Comparison of ENCODE assay signal across 36 cellular contexts in the genomic region with DNA sequence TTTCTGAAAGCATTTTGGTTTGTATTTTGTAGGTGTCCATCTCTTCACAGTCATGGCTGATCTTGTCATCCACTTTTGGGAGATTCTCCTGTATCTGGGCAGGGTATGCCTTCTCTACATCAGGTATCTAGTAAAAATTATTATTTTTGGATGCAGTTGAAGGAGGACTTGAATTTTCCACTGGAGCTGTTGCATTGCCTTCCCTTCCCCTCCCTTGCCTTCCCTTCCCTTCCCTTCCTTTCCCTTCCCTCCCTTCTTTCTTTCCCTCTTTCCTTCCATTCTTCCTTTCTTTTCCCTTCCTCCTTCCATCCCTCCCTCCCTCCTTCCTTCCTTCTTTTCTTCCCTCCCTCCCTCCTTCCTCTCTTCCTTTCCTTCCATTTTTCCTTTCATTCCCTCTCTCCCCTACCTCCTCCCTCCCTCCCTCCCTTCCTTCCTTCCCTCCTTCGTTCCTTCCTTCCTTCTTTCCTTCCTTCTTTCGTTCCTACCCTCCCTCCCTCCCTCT. TPM values are rescaled to one million over a fixed set of nuclear protein-coding genes. Genes with fewer than 3 reads are reported as not detected.
"Had no signal": no experiment of that assay in that cellular context is flagged by ENCODE, and none has a peak within 500 bp of the region (broad histone marks: within the 10 kb centered on the region; RNA-seq: fewer than 3 reads in every experiment).

No MANE protein-coding gene starts in this region.

- H3K4me1 ChIP-seq: ascending aorta, breast epithelium, colonic mucosa had no signal

- H3K9me3 ChIP-seq: ascending aorta, breast epithelium, colonic mucosa, esophagus squamous epithelium, gastroesophageal sphincter, heart right ventricle had no signal

- H3K27me3 ChIP-seq: ascending aorta, breast epithelium, cardiac muscle cell, colonic mucosa, esophagus squamous epithelium, gastroesophageal sphincter, heart right ventricle had no signal

- H3K27ac ChIP-seq: ascending aorta, breast epithelium, cardiac muscle cell, colonic mucosa, epithelial cell of prostate, esophagus squamous epithelium, gastroesophageal sphincter, heart right ventricle had no signal

- H3K4me3 Mint-ChIP-seq: activated CD8-positive, alpha-beta memory T cell treated with anti-CD3 and anti-CD28 coated beads, Interleukin-2, amount 10 ng/mL, durations not matched to agents 7 days and 5 days; activated CD8-positive, alpha-beta T cell treated with anti-CD3 and anti-CD28 coated beads for 36 hours; activated naive CD4-positive, alpha-beta T cell treated with anti-CD3 and anti-CD28 coated beads, Interleukin-2, amount 10 ng/mL, durations not matched to agents 7 days and 5 days; activated naive CD8-positive, alpha-beta T cell treated with anti-CD3 and anti-CD28 coated beads, Interleukin-2, amount 10 ng/mL, durations not matched to agents 7 days and 5 days; activated T-helper 1 cell treated with anti-CD3 and anti-CD28 coated beads, Interleukin-12 subunit alpha, Interleukin-12 subunit beta, Interleukin-2, Interleukin-4 antibody, amounts not matched to agents 30 ng/mL and 10 ng/mL and 1 ng/mL, durations not matched to agents 14 hours and 24 hours and 36 hours; brain had no signal

- H3K36me3 Mint-ChIP-seq: activated CD8-positive, alpha-beta memory T cell treated with anti-CD3 and anti-CD28 coated beads, Interleukin-2, amount 10 ng/mL, durations not matched to agents 7 days and 5 days; activated naive CD4-positive, alpha-beta T cell treated with anti-CD3 and anti-CD28 coated beads, Interleukin-2, amount 10 ng/mL, durations not matched to agents 7 days and 5 days; activated naive CD4-positive, alpha-beta T cell treated with anti-CD3 and anti-CD28 coated beads, Interleukin-2, amount 50 U/mL, for 72 hours; activated naive CD8-positive, alpha-beta T cell treated with anti-CD3 and anti-CD28 coated beads, Interleukin-2, amount 10 ng/mL, durations not matched to agents 7 days and 5 days; brain had no signal

- H3K27ac Mint-ChIP-seq: activated CD8-positive, alpha-beta memory T cell treated with anti-CD3 and anti-CD28 coated beads, Interleukin-2, amount 10 ng/mL, durations not matched to agents 7 days and 5 days; activated CD8-positive, alpha-beta T cell treated with anti-CD3 and anti-CD28 coated beads for 36 hours; activated naive CD4-positive, alpha-beta T cell treated with anti-CD3 and anti-CD28 coated beads, Interleukin-2, amount 10 ng/mL, durations not matched to agents 7 days and 5 days; activated naive CD8-positive, alpha-beta T cell treated with anti-CD3 and anti-CD28 coated beads, Interleukin-2, amount 10 ng/mL, durations not matched to agents 7 days and 5 days; brain had no signal

- ATAC-seq: activated CD8-positive, alpha-beta memory T cell treated with anti-CD3 and anti-CD28 coated beads, Interleukin-2, amount 10 ng/mL, durations not matched to agents 7 days and 5 days; activated CD8-positive, alpha-beta T cell treated with anti-CD3 and anti-CD28 coated beads for 36 hours; activated naive CD4-positive, alpha-beta T cell treated with anti-CD3 and anti-CD28 coated beads, Interleukin-2, amount 50 U/mL, for 72 hours; gastroesophageal sphincter; heart right ventricle had no signal

- H3K4me3 ChIP-seq: ascending aorta, breast epithelium, cardiac muscle cell, colonic mucosa, esophagus squamous epithelium, gastroesophageal sphincter, heart right ventricle had no signal

- H3K36me3 ChIP-seq: ascending aorta, breast epithelium, cardiac muscle cell, colonic mucosa, esophagus squamous epithelium, gastroesophageal sphincter, heart right ventricle had no signal

- H3K27me3 Mint-ChIP-seq: activated CD8-positive, alpha-beta memory T cell treated with anti-CD3 and anti-CD28 coated beads, Interleukin-2, amount 10 ng/mL, durations not matched to agents 7 days and 5 days; activated CD8-positive, alpha-beta T cell treated with anti-CD3 and anti-CD28 coated beads for 36 hours had no signal

- H3K9me3 Mint-ChIP-seq: activated CD8-positive, alpha-beta T cell treated with anti-CD3 and anti-CD28 coated beads for 36 hours; activated naive CD4-positive, alpha-beta T cell treated with anti-CD3 and anti-CD28 coated beads, Interleukin-2, amount 10 ng/mL, durations not matched to agents 7 days and 5 days; activated naive CD4-positive, alpha-beta T cell treated with anti-CD3 and anti-CD28 coated beads, Interleukin-2, amount 50 U/mL, for 72 hours; activated naive CD8-positive, alpha-beta T cell treated with anti-CD3 and anti-CD28 coated beads, Interleukin-2, amount 10 ng/mL, durations not matched to agents 7 days and 5 days; activated T-helper 1 cell treated with anti-CD3 and anti-CD28 coated beads, Interleukin-12 subunit alpha, Interleukin-12 subunit beta, Interleukin-2, Interleukin-4 antibody, amounts not matched to agents 30 ng/mL and 10 ng/mL and 1 ng/mL, durations not matched to agents 14 hours and 24 hours and 36 hours had no signal

- DNase-seq: activated CD4-positive, alpha-beta T cell treated with anti-CD3 and anti-CD28 coated beads for 1 hour; activated CD4-positive, alpha-beta T cell treated with anti-CD3 and anti-CD28 coated beads for 48 hours; activated CD4-positive, alpha-beta T cell treated with anti-CD3 and anti-CD28 coated beads, Interleukin-2, amount 50 U/mL, for 1 hour; activated CD4-positive, alpha-beta T cell treated with anti-CD3 and anti-CD28 coated beads, Interleukin-2, amount 50 U/mL, for 48 hours; activated CD8-positive, alpha-beta memory T cell treated with anti-CD3 and anti-CD28 coated beads, Interleukin-2, amount 10 ng/mL, durations not matched to agents 7 days and 5 days; activated CD8-positive, alpha-beta memory T cell treated with anti-CD3 and anti-CD28 coated beads, Interleukin-2, amount 50 U/mL, for 4 hours; activated CD8-positive, alpha-beta T cell treated with anti-CD3 and anti-CD28 coated beads for 36 hours; activated gamma-delta T cell; activated naive CD4-positive, alpha-beta T cell; activated naive CD4-positive, alpha-beta T cell treated with anti-CD3 and anti-CD28 coated beads, Interleukin-2, amount 10 ng/mL, durations not matched to agents 7 days and 5 days; activated naive CD8-positive, alpha-beta T cell treated with anti-CD3 and anti-CD28 coated beads, Interleukin-2, amount 10 ng/mL, durations not matched to agents 7 days and 5 days; activated T-cell treated with anti-CD3 and anti-CD28 coated beads, Interleukin-2, amount 50 U/mL, for 1 hour; activated T-cell treated with anti-CD3 and anti-CD28 coated beads, Interleukin-2, amount 50 U/mL, for 48 hours; central memory CD4-positive, alpha-beta T cell; cerebellar nuclear complex; colonic mucosa; effector CD8-positive, alpha-beta T cell; esophagus squamous epithelium; foreskin melanocyte; heart right ventricle; T-helper 2 cell had no signal

RNA-seq across cellular contexts. Expression of gene CPHXL, which starts 33.8 kb away (rescaled TPM):
- total RNA-seq: activated CD8-positive, alpha-beta memory T cell treated with anti-CD3 and anti-CD28 coated beads for 36 hours; activated CD8-positive, alpha-beta memory T cell treated with anti-CD3 and anti-CD28 coated beads, Interleukin-2, amount 10 ng/mL, durations not matched to agents 7 days and 5 days; activated CD8-positive, alpha-beta T cell treated with anti-CD3 and anti-CD28 coated beads for 36 hours; activated naive CD4-positive, alpha-beta T cell treated with anti-CD3 and anti-CD28 coated beads, Interleukin-2, amount 50 U/mL, for 72 hours; activated naive CD8-positive, alpha-beta T cell treated with anti-CD3 and anti-CD28 coated beads, Interleukin-2, amount 10 ng/mL, durations not matched to agents 7 days and 5 days; activated T-helper 1 cell treated with anti-CD3 and anti-CD28 coated beads, Interleukin-12 subunit alpha, Interleukin-12 subunit beta, Interleukin-2, Interleukin-4 antibody, amounts not matched to agents 30 ng/mL and 10 ng/mL and 1 ng/mL, durations not matched to agents 14 hours and 24 hours and 36 hours; ascending aorta; breast epithelium; cardiac muscle cell; colonic mucosa; dermis microvascular lymphatic vessel endothelial cell; endothelial cell of umbilical vein; esophagus squamous epithelium; fibroblast of lung; fibroblast of villous mesenchyme; gastroesophageal sphincter; glomerular endothelial cell; heart right ventricle; T-helper 1 cell treated with Interleukin-12 subunit alpha and Interleukin-12 subunit beta and Interleukin-4 antibody, amounts not matched to agents 30 ng/mL and 1 ng/mL, for 36 hours had no signal

RNA-seq across cellular contexts. Expression of gene DUXB, which starts 58.8 kb away (rescaled TPM):
- total RNA-seq: activated CD8-positive, alpha-beta memory T cell treated with anti-CD3 and anti-CD28 coated beads for 36 hours; activated CD8-positive, alpha-beta memory T cell treated with anti-CD3 and anti-CD28 coated beads, Interleukin-2, amount 10 ng/mL, durations not matched to agents 7 days and 5 days; activated CD8-positive, alpha-beta T cell treated with anti-CD3 and anti-CD28 coated beads for 36 hours; activated naive CD4-positive, alpha-beta T cell treated with anti-CD3 and anti-CD28 coated beads, Interleukin-2, amount 50 U/mL, for 72 hours; activated naive CD8-positive, alpha-beta T cell treated with anti-CD3 and anti-CD28 coated beads, Interleukin-2, amount 10 ng/mL, durations not matched to agents 7 days and 5 days; activated T-helper 1 cell treated with anti-CD3 and anti-CD28 coated beads, Interleukin-12 subunit alpha, Interleukin-12 subunit beta, Interleukin-2, Interleukin-4 antibody, amounts not matched to agents 30 ng/mL and 10 ng/mL and 1 ng/mL, durations not matched to agents 14 hours and 24 hours and 36 hours; ascending aorta; breast epithelium; cardiac muscle cell; colonic mucosa; dermis microvascular lymphatic vessel endothelial cell; endothelial cell of umbilical vein; esophagus squamous epithelium; fibroblast of lung; fibroblast of villous mesenchyme; gastroesophageal sphincter; glomerular endothelial cell; heart right ventricle; T-helper 1 cell treated with Interleukin-12 subunit alpha and Interleukin-12 subunit beta and Interleukin-4 antibody, amounts not matched to agents 30 ng/mL and 1 ng/mL, for 36 hours had no signal
